In the genomic region with DNA sequence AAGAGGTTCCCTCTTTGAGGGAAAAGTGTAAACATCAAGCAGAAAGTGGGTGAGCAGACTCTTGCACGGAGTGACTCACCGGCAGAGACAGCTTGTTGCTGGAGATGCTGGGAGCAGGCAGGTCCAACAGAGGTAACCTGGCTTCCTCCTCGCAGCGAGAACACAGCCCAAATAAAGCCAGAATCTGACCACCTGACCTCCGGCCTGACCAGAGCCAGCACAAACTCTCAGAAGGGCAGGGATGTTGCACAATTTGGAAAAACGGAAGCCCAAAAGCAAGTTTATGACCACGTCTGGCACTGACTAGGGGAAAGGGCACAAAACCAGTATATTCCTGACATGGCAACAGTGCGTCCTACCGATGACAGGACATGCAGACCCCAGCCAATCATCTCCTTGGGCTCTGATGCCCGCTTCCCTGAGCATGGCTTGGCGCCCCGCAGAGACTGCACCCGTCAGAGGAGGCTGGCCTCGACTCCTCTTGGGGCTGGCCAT, we compare ENCODE assay signal across 1 cellular context.
TF ChIP-seq lines count a peak whose summit lies in the region.

No MANE protein-coding gene starts in this region.

TF ChIP-seq in liver, 16 proteins besides CTCF, POLR2A, EP300 and RAD21 (continued from another document):
- peak; percentile 82 for TF ChIP-seq ZBTB33 (IDR thresholded peaks at IDR 0.05)
- peak; percentile 78 for TF ChIP-seq TAF1 (conservative IDR thresholded peaks at IDR 0.05)
- TF ChIP-seq HNF4A (conservative IDR thresholded peaks at IDR 0.05): peak; percentile 74 to 89
- TF ChIP-seq JUND (IDR thresholded peaks at IDR 0.05): peak; percentile 70 to 81
